11 cellular contexts compared by ENCODE assay signal in the genomic region with DNA sequence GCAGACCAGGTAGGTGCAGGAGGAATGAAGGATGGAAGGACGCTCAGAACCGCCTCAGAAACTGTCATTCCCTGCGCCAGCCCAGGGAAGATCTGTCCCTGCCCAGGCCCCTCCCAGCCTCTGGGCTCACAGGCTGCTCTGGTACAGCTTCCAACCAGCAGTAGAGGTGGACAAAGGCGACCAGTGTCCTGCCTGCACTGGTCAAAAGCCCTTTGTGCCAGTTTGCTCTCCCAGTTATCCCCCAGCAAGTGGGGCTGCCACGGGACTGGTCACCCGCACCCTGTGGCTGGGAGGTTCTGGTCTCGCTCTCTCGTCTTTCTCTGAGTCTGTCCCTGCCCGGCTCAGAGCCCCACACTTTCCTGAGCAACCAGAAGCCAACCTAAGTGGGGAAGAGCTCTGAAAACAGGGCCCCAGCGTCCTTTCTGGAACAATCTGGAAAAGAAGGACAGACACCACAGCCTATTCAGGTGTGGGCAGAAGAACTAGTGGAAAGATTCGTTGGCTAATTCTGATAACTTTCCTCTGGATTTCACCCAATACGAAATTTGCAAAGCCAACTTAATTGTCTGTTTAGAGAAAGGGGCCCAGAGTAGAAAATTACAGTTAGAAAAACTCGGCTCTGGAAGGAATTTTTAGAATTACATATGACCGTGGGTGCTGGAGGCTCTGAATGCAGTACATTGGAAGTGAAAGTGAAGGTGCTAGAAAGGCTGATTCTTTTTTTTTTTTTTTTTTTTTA. TPM values are rescaled to one million over a fixed set of nuclear protein-coding genes. Genes with fewer than 3 reads are reported as not detected.
DNase-seq lines count a peak whose midpoint lies in the region; ATAC-seq and TF ChIP-seq lines count a peak whose summit lies in the region.
"Had no signal": no experiment of that assay in that cellular context is flagged by ENCODE, and none has a peak within 500 bp of the region (broad histone marks: within the 10 kb centered on the region; RNA-seq: fewer than 3 reads in every experiment).

No MANE protein-coding gene starts in this region.

- peak overlapping the region; percentile 23 to 93 (median 64) for H3K27ac Mint-ChIP-seq in naive thymus-derived CD4-positive, alpha-beta T cell

- DNase-seq in naive thymus-derived CD4-positive, alpha-beta T cell: peak in 1 of 9 donors; percentile 4
- DNase-seq in thoracic aorta (ENCODE audit: low spot score) (no peak), activated gamma-delta T cell (lab: John Stamatoyannopoulos, UW) (no peak), NCI-H226 (no peak), DMS 273 (lab: John Stamatoyannopoulos, UW; ENCODE audit: unreplicated experiment) (no peak), NCI-H1694 (lab: John Stamatoyannopoulos, UW) (no peak)
- DNase-seq: activated T-cell treated with anti-CD3 and anti-CD28 coated beads, Interleukin-2, amount 50 U/mL, for 4 hours; DMS 273 treated with DMSO at 0.1 percent for 48 hours had no signal

- 49 to 74% methylated on average over 5 to 11 of the region's 14 CpGs for WGBS in gastroesophageal sphincter (ENCODE audit: low coverage in 1 of 2), 2 donors

- no peaks in the 10 kb centered on the region for H3K9me3 ChIP-seq in gastroesophageal sphincter
- no peaks in the 10 kb centered on the region for H3K9me3 ChIP-seq in naive thymus-derived CD4-positive, alpha-beta T cell (ENCODE audit: control insufficient read depth in 2 of 3, low read length in 3 of 3)
- no peaks in the 10 kb centered on the region for H3K9me3 ChIP-seq in thoracic aorta

- POLR2A ChIA-PET in naive thymus-derived CD4-positive, alpha-beta T cell (lab: Charles Lee): interaction anchor here (0.9 to 1.0 kb wide), 2 partner anchors 16 to 20 kb away, joined by 3 read pairs; no protein-coding TSS in a partner anchor

- H3K9me3 Mint-ChIP-seq in naive thymus-derived CD4-positive, alpha-beta T cell: no peaks in the 10 kb centered on the region
- H3K9me3 Mint-ChIP-seq: activated T-cell treated with anti-CD3 and anti-CD28 coated beads, Interleukin-2, amount 50 U/mL, for 4 hours; central memory CD8-positive, alpha-beta T cell had no signal

- intact Hi-C loops in naive thymus-derived CD4-positive, alpha-beta T cell (cut with micrococcal nuclease): loop anchor here in 1 of 2 donors (5.0 kb wide), 1 partner anchor 53 kb away; a partner anchor contains a TSS

- H3K4me1 ChIP-seq in gastroesophageal sphincter: peaks cover 0 to 17% (median 0%) of the 10 kb centered on the region in 3 donors
- H3K4me1 ChIP-seq in naive thymus-derived CD4-positive, alpha-beta T cell (ENCODE audit: control insufficient read depth in 2 of 2, insufficient read depth in 2 of 2, low read length in 2 of 2): peaks cover 6 to 25% of the 10 kb centered on the region in 2 donors
- H3K4me1 ChIP-seq in thoracic aorta (ENCODE audit: control insufficient read depth in 1 of 2, low read depth in 2 of 2): peaks cover 27 to 68% of the 10 kb centered on the region in 2 donors

- H3K4me1 Mint-ChIP-seq in naive thymus-derived CD4-positive, alpha-beta T cell: peaks cover 26 to 66% (median 52%) of the 10 kb centered on the region in 7 donors

- peaks cover 0 to 69% of the 10 kb centered on the region in 2 donors for H3K36me3 ChIP-seq in gastroesophageal sphincter
- no peaks in the 10 kb centered on the region for H3K36me3 ChIP-seq in naive thymus-derived CD4-positive, alpha-beta T cell (ENCODE audit: control insufficient read depth in 2 of 3, insufficient read depth in 3 of 3, low read length in 3 of 3)
- peaks cover 5% of the 10 kb centered on the region for H3K36me3 ChIP-seq in thoracic aorta

- H3K4me3 Mint-ChIP-seq in naive thymus-derived CD4-positive, alpha-beta T cell: peak overlapping the region in 5 of 10 donors; percentile 10 to 61 (median 28)
- H3K4me3 Mint-ChIP-seq: activated T-cell treated with anti-CD3 and anti-CD28 coated beads, Interleukin-2, amount 50 U/mL, for 4 hours; central memory CD8-positive, alpha-beta T cell had no signal

- peaks cover 0 to 9% (median 6%) of the 10 kb centered on the region in 5 donors for H3K36me3 Mint-ChIP-seq in naive thymus-derived CD4-positive, alpha-beta T cell

- CTCF ChIA-PET in naive thymus-derived CD4-positive, alpha-beta T cell (lab: Charles Lee): interaction anchor here (0.9 kb wide), 1 partner anchor 83 kb away, joined by 3 read pairs; no protein-coding TSS in a partner anchor

- TF ChIP-seq CTCF in gastroesophageal sphincter (IDR thresholded peaks at IDR 0.05): no peak
- TF ChIP-seq CTCF in thoracic aorta (IDR thresholded peaks at IDR 0.05): no peak

- H3K27me3 ChIP-seq in gastroesophageal sphincter (no peaks in the 10 kb centered on the region), thoracic aorta (replicated peaks; ENCODE audit: insufficient read depth) (no peaks in the 10 kb centered on the region)
- no peaks in the 10 kb centered on the region for H3K27me3 ChIP-seq in naive thymus-derived CD4-positive, alpha-beta T cell (ENCODE audit: control insufficient read depth in 2 of 2, insufficient read depth in 2 of 2, low read length in 2 of 2)

- H3K27ac ChIP-seq in gastroesophageal sphincter (peak overlapping the region in 3 of 4 donors; percentile 22 to 69 (median 63)), thoracic aorta (peak overlapping the region; percentile 96 to 98)
- H3K27ac ChIP-seq in naive thymus-derived CD4-positive, alpha-beta T cell (ENCODE audit: low read depth, low read length): no peak overlapping the region

- no peak overlapping the region for H3K4me3 ChIP-seq in gastroesophageal sphincter
- H3K4me3 ChIP-seq in naive thymus-derived CD4-positive, alpha-beta T cell (ENCODE audit: low read length): no peak overlapping the region
- peak overlapping the region; percentile 62 for H3K4me3 ChIP-seq in thoracic aorta

- ATAC-seq in SK-N-SH treated with all-trans-retinoic acid at 6 μM for 48 hours: peak; percentile 8; the same call in 1 of the 3 replicates
- ATAC-seq in gastroesophageal sphincter: peak; percentile 35
- no peak for ATAC-seq in naive thymus-derived CD4-positive, alpha-beta T cell
- no peak for ATAC-seq in thoracic aorta (ENCODE audit: insufficient number of reproducible peaks, low FRiP score, low read depth)
- ATAC-seq: activated T-cell treated with anti-CD3 and anti-CD28 coated beads, Interleukin-2, amount 50 U/mL, for 4 hours had no signal

- no peak for TF ChIP-seq EP300 in gastroesophageal sphincter (IDR thresholded peaks at IDR 0.05)

- TF ChIP-seq POLR2A in gastroesophageal sphincter (IDR thresholded peaks at IDR 0.05): peak in 1 of 2 donors; percentile 9

- no peaks in the 10 kb centered on the region for H3K27me3 Mint-ChIP-seq in naive thymus-derived CD4-positive, alpha-beta T cell
- H3K27me3 Mint-ChIP-seq: central memory CD8-positive, alpha-beta T cell had no signal

TF ChIP-seq in SK-N-SH treated with all-trans-retinoic acid at 6 μM for 48 hours, 23 proteins besides CTCF, POLR2A, EP300 and RAD21 (continues in another document):
- TF ChIP-seq, protein P1, sequence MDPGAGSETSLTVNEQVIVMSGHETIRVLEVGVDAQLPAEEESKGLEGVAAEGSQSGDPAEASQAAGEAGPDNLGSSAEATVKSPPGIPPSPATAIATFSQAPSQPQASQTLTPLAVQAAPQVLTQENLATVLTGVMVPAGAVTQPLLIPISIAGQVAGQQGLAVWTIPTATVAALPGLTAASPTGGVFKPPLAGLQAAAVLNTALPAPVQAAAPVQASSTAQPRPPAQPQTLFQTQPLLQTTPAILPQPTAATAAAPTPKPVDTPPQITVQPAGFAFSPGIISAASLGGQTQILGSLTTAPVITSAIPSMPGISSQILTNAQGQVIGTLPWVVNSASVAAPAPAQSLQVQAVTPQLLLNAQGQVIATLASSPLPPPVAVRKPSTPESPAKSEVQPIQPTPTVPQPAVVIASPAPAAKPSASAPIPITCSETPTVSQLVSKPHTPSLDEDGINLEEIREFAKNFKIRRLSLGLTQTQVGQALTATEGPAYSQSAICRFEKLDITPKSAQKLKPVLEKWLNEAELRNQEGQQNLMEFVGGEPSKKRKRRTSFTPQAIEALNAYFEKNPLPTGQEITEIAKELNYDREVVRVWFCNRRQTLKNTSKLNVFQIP (CRISPR knock-in tag; IDR thresholded peaks at IDR 0.05; ENCODE audit: borderline replicate concordance, low read depth): no peak
- no peak for TF ChIP-seq ZNF8 (CRISPR knock-in tag; IDR thresholded peaks at IDR 0.05)
- TF ChIP-seq, protein P2, sequence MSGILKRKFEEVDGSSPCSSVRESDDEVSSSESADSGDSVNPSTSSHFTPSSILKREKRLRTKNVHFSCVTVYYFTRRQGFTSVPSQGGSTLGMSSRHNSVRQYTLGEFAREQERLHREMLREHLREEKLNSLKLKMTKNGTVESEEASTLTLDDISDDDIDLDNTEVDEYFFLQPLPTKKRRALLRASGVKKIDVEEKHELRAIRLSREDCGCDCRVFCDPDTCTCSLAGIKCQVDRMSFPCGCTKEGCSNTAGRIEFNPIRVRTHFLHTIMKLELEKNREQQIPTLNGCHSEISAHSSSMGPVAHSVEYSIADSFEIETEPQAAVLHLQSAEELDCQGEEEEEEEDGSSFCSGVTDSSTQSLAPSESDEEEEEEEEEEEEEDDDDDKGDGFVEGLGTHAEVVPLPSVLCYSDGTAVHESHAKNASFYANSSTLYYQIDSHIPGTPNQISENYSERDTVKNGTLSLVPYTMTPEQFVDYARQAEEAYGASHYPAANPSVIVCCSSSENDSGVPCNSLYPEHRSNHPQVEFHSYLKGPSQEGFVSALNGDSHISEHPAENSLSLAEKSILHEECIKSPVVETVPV (CRISPR knock-in tag; IDR thresholded peaks at IDR 0.05): no peak
- no peak for TF ChIP-seq ISL1 (CRISPR knock-in tag; IDR thresholded peaks at IDR 0.05)

RNA-seq across cellular contexts. Expression of a gene that starts 21.7 kb away (rescaled TPM):
- total RNA-seq in gastroesophageal sphincter (10 to 100 TPM; 16.3 to 17.6 (median 17.5) TPM), thoracic aorta (10 to 100 TPM; 27.8 to 73.9 TPM)
- total RNA-seq in naive thymus-derived CD4-positive, alpha-beta T cell: 10 to 100 TPM; 30.2 to 53.4 (median 35.8) TPM
- polyA plus RNA-seq in naive thymus-derived CD4-positive, alpha-beta T cell: 10 to 100 TPM; 24.2 to 35.1 TPM

RNA-seq across cellular contexts. Expression of a gene that starts 43.1 kb away (rescaled TPM):
- total RNA-seq in gastroesophageal sphincter (1 to 10 TPM; 6.2 to 9.2 (median 7.9) TPM), thoracic aorta (10 to 100 TPM; 15.9 to 18.1 TPM)
- total RNA-seq in naive thymus-derived CD4-positive, alpha-beta T cell: 10 to 100 TPM in 1 of 5 experiments, 1 to 10 TPM in 4; 4.3 to 12.8 (median 5.6) TPM
- 1 to 10 TPM; 5.5 to 5.6 TPM for polyA plus RNA-seq in naive thymus-derived CD4-positive, alpha-beta T cell

RNA-seq across cellular contexts. Expression of a gene that starts 53.9 kb away (rescaled TPM):
- total RNA-seq in gastroesophageal sphincter (10 to 100 TPM; 10.8 to 46.1 (median 24.3) TPM), thoracic aorta (10 to 100 TPM; 29.0 to 49.7 TPM)
- 1 to 10 TPM; 1.5 to 9.2 (median 3.9) TPM for total RNA-seq in naive thymus-derived CD4-positive, alpha-beta T cell
- under 1 TPM in 1 of 2 donors, not detected in 1; 0.29 TPM for polyA plus RNA-seq in naive thymus-derived CD4-positive, alpha-beta T cell

Comparison
In these comparisons a context has a peak if more than half of its experiments do, and no peak if none do; other contexts are left out.
1. ATAC-seq: peak in SK-N-SH treated with all-trans-retinoic acid at 6 μM for 48 hours (single experiment) and gastroesophageal sphincter (single experiment); none in naive thymus-derived CD4-positive, alpha-beta T cell (single experiment) and thoracic aorta (single experiment).